13 cellular contexts compared by ENCODE assay signal in the genomic region with DNA sequence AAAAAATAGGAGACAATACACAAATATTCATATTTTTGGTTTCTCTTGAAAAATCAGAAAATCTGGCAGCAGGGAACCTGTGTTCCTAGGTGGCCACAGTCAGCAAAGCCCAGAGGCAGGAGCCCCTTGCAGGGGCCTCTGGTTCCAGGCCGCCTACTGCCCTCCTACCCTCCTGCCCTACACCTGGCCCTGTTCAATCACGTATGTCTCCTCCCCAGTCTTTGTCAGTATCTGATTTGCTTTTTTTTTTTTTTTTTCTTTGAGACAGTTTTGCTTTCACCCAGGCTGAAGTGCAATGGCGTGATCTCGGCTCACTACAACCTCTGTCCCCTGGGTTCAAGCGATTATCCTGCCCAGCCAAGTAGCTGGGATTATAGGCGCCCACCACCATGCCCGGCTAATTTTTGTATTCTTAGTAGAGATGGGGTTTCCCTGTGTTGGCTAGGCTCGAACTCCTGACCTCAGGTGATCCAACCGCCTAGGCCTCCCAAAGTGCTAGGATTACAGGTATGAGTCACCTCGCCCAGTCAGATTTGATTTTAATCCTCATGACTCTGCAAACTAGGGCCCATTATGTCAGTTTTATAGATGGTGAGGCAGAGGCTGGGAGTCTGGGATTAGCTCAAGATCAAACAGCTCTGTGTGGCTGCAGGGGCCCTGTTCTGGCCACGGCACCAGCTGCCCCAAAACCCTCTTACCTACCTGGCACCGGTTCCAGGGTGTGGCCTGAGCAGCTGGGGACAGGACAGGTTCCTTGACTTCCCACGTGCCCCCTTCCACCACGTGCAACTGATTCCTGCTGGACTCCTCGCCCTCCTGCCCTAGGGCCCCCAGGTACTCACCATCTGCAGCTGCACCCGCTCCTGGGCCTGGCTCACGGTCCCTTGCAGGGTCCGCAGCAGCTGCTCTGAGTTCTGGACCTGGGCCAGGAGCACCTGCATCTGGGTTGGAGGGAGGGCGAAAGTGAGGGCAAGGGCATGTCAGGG. TPM values are rescaled to one million over a fixed set of nuclear protein-coding genes. Genes with fewer than 3 reads are reported as not detected.
DNase-seq lines count a peak whose midpoint lies in the region; ATAC-seq and TF ChIP-seq lines count a peak whose summit lies in the region.
"Had no signal": no experiment of that assay in that cellular context is flagged by ENCODE, and none has a peak within 500 bp of the region (broad histone marks: within the 10 kb centered on the region; RNA-seq: fewer than 3 reads in every experiment).

No MANE protein-coding gene starts in this region.

- BruUV-seq in PC-3 (replicated peaks; lab: Mats Ljungman, UMichigan) = no TSS peak

- H4K20me1 ChIP-seq in PC-3 (ENCODE audit: low read length) (no peaks in the 10 kb centered on the region), GM23338 (replicated peaks; ENCODE audit: insufficient read depth) (no peaks in the 10 kb centered on the region)

- H3K9me3 ChIP-seq in PC-3 (ENCODE audit: low read length) = no peaks in the 10 kb centered on the region

- H3K27me3 Mint-ChIP-seq in GM23338 (ENCODE audit: insufficient read depth, low read depth, poor library complexity) = peaks cover 9% of the 10 kb centered on the region
- H3K27me3 Mint-ChIP-seq: activated T-cell treated with anti-CD3 and anti-CD28 coated beads, Interleukin-2, amount 50 U/mL, for 24 hours had no signal

- H3K9ac ChIP-seq in PC-3 (ENCODE audit: low read length) = peak overlapping the region; percentile 51; the same call in 1 of the 2 replicates

- H2AFZ ChIP-seq in PC-3 (ENCODE audit: low read length) (no peak overlapping the region), GM23338 (no peak overlapping the region)

- H3K4me2 ChIP-seq in PC-3 (ENCODE audit: low read length) (no peak overlapping the region), GM23338 (no peak overlapping the region)

- peaks cover 8% of the 10 kb centered on the region for H3K4me1 ChIP-seq in PC-3 (ENCODE audit: insufficient read depth, low read length)
- no peaks in the 10 kb centered on the region for H3K4me1 ChIP-seq in GM23338 (ENCODE audit: insufficient read depth)

- no peaks in the 10 kb centered on the region for H3K9me2 ChIP-seq in PC-3 (replicated peaks; ENCODE audit: low read length)
- no peaks in the 10 kb centered on the region for H3K9me2 ChIP-seq in GM23338 (ENCODE audit: insufficient read depth)

- H3K4me3 Mint-ChIP-seq in GM23338 = no peak overlapping the region
- H3K4me3 Mint-ChIP-seq: activated T-cell treated with anti-CD3 and anti-CD28 coated beads, Interleukin-2, amount 50 U/mL, for 24 hours; T-helper 2 cell treated with Interferon-gamma antibody and Interleukin-4, amounts not matched to agents 5 μg/mL and 100 μg/mL, for 36 hours had no signal

- no peaks in the 10 kb centered on the region for H3K9me3 Mint-ChIP-seq in GM23338
- H3K9me3 Mint-ChIP-seq: activated T-cell treated with anti-CD3 and anti-CD28 coated beads, Interleukin-2, amount 50 U/mL, for 24 hours; T-helper 2 cell treated with Interferon-gamma antibody and Interleukin-4, amounts not matched to agents 5 μg/mL and 100 μg/mL, for 36 hours had no signal

- H3K27ac ChIP-seq in PC-3 (ENCODE audit: low read length) (peak overlapping the region; percentile 90), GM23338 (ENCODE audit: low read depth) (no peak overlapping the region)
- H3K27ac ChIP-seq: cardiac muscle cell had no signal

- H3K79me2 ChIP-seq in PC-3 (ENCODE audit: low read length) (no peaks in the 10 kb centered on the region), GM23338 (replicated peaks; ENCODE audit: insufficient read depth) (no peaks in the 10 kb centered on the region)

- TF ChIP-seq CTCF in PC-3 (conservative IDR thresholded peaks at IDR 0.05; ENCODE audit: low read depth, low read length) (no peak), GM23338 (conservative IDR thresholded peaks at IDR 0.05; ENCODE audit: low read depth in 2 of 2) (no peak)

- POLR2A ChIA-PET in PC-3 (lab: Charles Lee; ENCODE audit: unreplicated experiment) = no interaction called here

- intact Hi-C loops in PC-3 (cut with micrococcal nuclease) = no loop called here

- DNase-seq in Caki2 (ENCODE audit: low read depth) = peak; percentile 32
- DNase-seq in H7 = peak; percentile 42
- peak; percentile 78 for DNase-seq in PC-3
- peak; percentile 38 for DNase-seq in kidney tubule cell (ENCODE audit: low spot score)
- DNase-seq in NCI-H2227 (lab: John Stamatoyannopoulos, UW; ENCODE audit: unreplicated experiment) = no peak
- DNase-seq in GM23338 (ENCODE audit: low spot score) = no peak
- DNase-seq in NCI-H146 treated with DMSO at 0.1 percent for 48 hours (lab: John Stamatoyannopoulos, UW; ENCODE audit: unreplicated experiment) = no peak
- DNase-seq: activated T-cell treated with anti-CD3 and anti-CD28 coated beads, Interleukin-2, amount 50 U/mL, for 24 hours; kidney glomerular epithelial cell had no signal

- H3K27me3 ChIP-seq in H7 (ENCODE audit: control insufficient read depth, insufficient read depth, low read length) (no peaks in the 10 kb centered on the region), PC-3 (ENCODE audit: low read length) (no peaks in the 10 kb centered on the region), GM23338 (ENCODE audit: insufficient read depth) (no peaks in the 10 kb centered on the region)
- H3K27me3 ChIP-seq: cardiac muscle cell had no signal

- CTCF ChIA-PET in PC-3 (lab: Charles Lee) = no interaction called here

- H3F3A ChIP-seq in PC-3 (ENCODE audit: low read length, unreplicated experiment) (no peaks in the 10 kb centered on the region), GM23338 (replicated peaks; ENCODE audit: low read depth) (no peaks in the 10 kb centered on the region)

- H3K4me3 ChIP-seq in H7 (ENCODE audit: insufficient read depth, low read depth, low read length) (no peak overlapping the region), PC-3 (ENCODE audit: low read length) (no peak overlapping the region), GM23338 (no peak overlapping the region)
- H3K4me3 ChIP-seq: cardiac muscle cell had no signal

- H3K36me3 ChIP-seq in H7 (replicated peaks; ENCODE audit: control insufficient read depth, insufficient read depth, low read length) (no peaks in the 10 kb centered on the region; the same call in 1 of the 2 replicates), PC-3 (ENCODE audit: low read depth, low read length) (no peaks in the 10 kb centered on the region; the same call in 1 of the 2 replicates), GM23338 (ENCODE audit: insufficient read depth) (0 out of 2 replicates have a peak, but pooled peaks cover 6% of the 10 kb centered on the region)

- H3K36me3 Mint-ChIP-seq in GM23338 (ENCODE audit: low read depth) = peaks cover 9% of the 10 kb centered on the region

- in situ Hi-C loops in Caki2 (cut with HindIII; ENCODE audit: low pct_unique_long_range_greater_than_20kb, low sequenced_read_pairs) = no loop called here

- ATAC-seq in PC-3 = peak; percentile 68
- no peak for ATAC-seq in GM21526 (IDR thresholded peaks at IDR 0.05; ENCODE audit: low FRiP score, unreplicated experiment)
- ATAC-seq in GM23338 = no peak

- H3K4me1 Mint-ChIP-seq in GM23338 = no peaks in the 10 kb centered on the region; the same call in 2 of the 3 replicates

- no peak overlapping the region for H3K27ac Mint-ChIP-seq in GM23338
- H3K27ac Mint-ChIP-seq: activated T-cell treated with anti-CD3 and anti-CD28 coated beads, Interleukin-2, amount 50 U/mL, for 24 hours; T-helper 2 cell treated with Interferon-gamma antibody and Interleukin-4, amounts not matched to agents 5 μg/mL and 100 μg/mL, for 36 hours had no signal

TF ChIP-seq in GM23338, 12 proteins besides CTCF, POLR2A, EP300 and RAD21 (continues in another document):
- no peak for TF ChIP-seq EZH2 (IDR thresholded peaks at IDR 0.05; ENCODE audit: low read depth, unreplicated experiment)

RNA-seq across cellular contexts. Expression of gene RABEP2, which starts 14.7 kb away (rescaled TPM):
- 24.0 and 55.3 TPM in 2 replicates for total RNA-seq in Caki2 (2014; rRNA removed; shearing (Covaris generic); ENCODE audit: low replicate concordance)
- 13.3 and 17.3 TPM in 2 replicates for total RNA-seq in H7 (2014; rRNA removed; shearing (Covaris generic))
- 40.2 and 43.3 TPM in 2 replicates for total RNA-seq in PC-3 (2014; rRNA removed)
- total RNA-seq in GM23338 (2014; rRNA removed; shearing (Covaris generic)) = 25.2 and 27.2 TPM in 2 replicates
- polyA plus RNA-seq in GM23338 (2016; fragmentation: Nextera tagmentation; extraction: Ambion mirVana) = 11.8 and 13.0 TPM in 2 replicates

RNA-seq across cellular contexts. Expression of gene CD19, which starts 21.4 kb away (rescaled TPM):
- total RNA-seq in Caki2 (2014; rRNA removed; shearing (Covaris generic); ENCODE audit: low replicate concordance) = 0.37 and 4.2 TPM in 2 replicates
- total RNA-seq in H7 (2014; rRNA removed; shearing (Covaris generic)) = 1.2 and 1.9 TPM in 2 replicates
- not detected in 2 replicates for total RNA-seq in PC-3 (2014; rRNA removed)
- total RNA-seq in GM23338 (2014; rRNA removed; shearing (Covaris generic)) = 0.83 TPM in 1 of 2 replicates, not detected in the other
- 1.9 and 2.3 TPM in 2 replicates for polyA plus RNA-seq in GM23338 (2016; fragmentation: Nextera tagmentation; extraction: Ambion mirVana)
- total RNA-seq: osteocyte had no signal
- polyA plus RNA-seq: cardiac muscle cell had no signal

RNA-seq across cellular contexts. Expression of gene ATP2A1, which starts 32.1 kb away (rescaled TPM):
- 0.12 and 0.71 TPM in 2 replicates for total RNA-seq in Caki2 (2014; rRNA removed; shearing (Covaris generic); ENCODE audit: low replicate concordance)
- total RNA-seq in H7 (2014; rRNA removed; shearing (Covaris generic)) = 0.10 and 1.0 TPM in 2 replicates
- total RNA-seq in PC-3 (2014; rRNA removed) = 0.23 and 0.87 TPM in 2 replicates
- 0.08 and 0.73 TPM in 2 replicates for total RNA-seq in GM23338 (2014; rRNA removed; shearing (Covaris generic))
- polyA plus RNA-seq in GM23338 (2016; fragmentation: Nextera tagmentation; extraction: Ambion mirVana) = 3.2 and 4.0 TPM in 2 replicates

RNA-seq across cellular contexts. Expression of gene NFATC2IP, which starts 40.4 kb away (rescaled TPM):
- 22.2 and 45.4 TPM in 2 replicates for total RNA-seq in Caki2 (2014; rRNA removed; shearing (Covaris generic); ENCODE audit: low replicate concordance)
- total RNA-seq in H7 (2014; rRNA removed; shearing (Covaris generic)) = 29.1 and 34.8 TPM in 2 replicates
- total RNA-seq in PC-3 (2014; rRNA removed) = 33.3 and 43.9 TPM in 2 replicates
- 64.2 and 65.4 TPM in 2 replicates for total RNA-seq in GM23338 (2014; rRNA removed; shearing (Covaris generic))
- polyA plus RNA-seq in GM23338 (2016; fragmentation: Nextera tagmentation; extraction: Ambion mirVana) = 22.8 and 23.5 TPM in 2 replicates

RNA-seq across cellular contexts. Expression of gene SH2B1, which starts 46.7 kb away (rescaled TPM):
- total RNA-seq in Caki2 (2014; rRNA removed; shearing (Covaris generic); ENCODE audit: low replicate concordance) = 18.0 and 28.4 TPM in 2 replicates
- total RNA-seq in H7 (2014; rRNA removed; shearing (Covaris generic)) = 38.9 and 40.0 TPM in 2 replicates
- total RNA-seq in PC-3 (2014; rRNA removed) = 22.2 and 24.4 TPM in 2 replicates
- total RNA-seq in GM23338 (2014; rRNA removed; shearing (Covaris generic)) = 17.2 and 27.5 TPM in 2 replicates
- 12.2 and 13.6 TPM in 2 replicates for polyA plus RNA-seq in GM23338 (2016; fragmentation: Nextera tagmentation; extraction: Ambion mirVana)

Comparison
In these comparisons a context has a peak if more than half of its experiments do, and no peak if none do; other contexts are left out.
1. DNase-seq: peak in Caki2 (single experiment), H7 (single experiment), PC-3 (single experiment) and kidney tubule cell (single experiment); none in NCI-H2227 (single experiment), GM23338 (single experiment) and NCI-H146 treated with DMSO at 0.1 percent for 48 hours (single experiment).